Comparison of ENCODE assay signal across 27 cellular contexts in genomic region chr7:146216371-146217041, GRCh38.
A peak's percentile ranks its signal among the peaks of the same experiment; 100 is the strongest.
DNase-seq lines count a peak whose midpoint lies in the region; ATAC-seq and TF ChIP-seq lines count a peak whose summit lies in the region.
"Had no signal": no experiment of that assay in that cellular context is flagged by ENCODE, and none has a peak within 500 bp of the region (broad histone marks: within the 10 kb centered on the region; RNA-seq: fewer than 3 reads in every experiment).

No MANE protein-coding gene starts in this region.

- no peaks in the 10 kb centered on the region for H3K9me3 Mint-ChIP-seq in WTC11

- POLR2A ChIA-PET in WTC11 (lab: Charles Lee): no interaction called here

- H3K4me3 ChIP-seq in lower lobe of right lung: no peak overlapping the region
- H3K4me3 ChIP-seq: BLaER1, PC-9, SJCRH30 had no signal

- DNase-seq in G401 (ENCODE audit: low spot score) (peak; percentile 78), NCI-H82 (lab: John Stamatoyannopoulos, UW) (peak; percentile 78), WTC11 (ENCODE audit: low spot score) (no peak), pons (ENCODE audit: low spot score) (peak; percentile 11), lower lobe of right lung (no peak), HuH-7 (ENCODE audit: low spot score) (no peak)
- DNase-seq in effector CD8-positive, alpha-beta T cell (lab: John Stamatoyannopoulos, UW): no peak
- DNase-seq: ACHN; CD4-positive, CD25-positive, alpha-beta regulatory T cell; GOT3; IMR-90; KG1; NCI-H1092; NCI-H1436; NCI-H187; NCI-H2081 treated with DMSO at 0.1 percent for 48 hours; NCI-H2171; NCI-H226; NCI-H510A; NCI-H69; PC-9; SJCRH30 had no signal

- H3K4me1 ChIP-seq in lower lobe of right lung: no peaks in the 10 kb centered on the region
- H3K4me1 ChIP-seq: BLaER1, SJCRH30 had no signal

- H3K36me3 Mint-ChIP-seq in WTC11: peaks cover 24% of the 10 kb centered on the region
- H3K36me3 Mint-ChIP-seq: CD4-positive, CD25-positive, alpha-beta regulatory T cell had no signal

- no peak overlapping the region for H3K27ac ChIP-seq in lower lobe of right lung
- H3K27ac ChIP-seq: BLaER1, PC-9, SJCRH30 had no signal

- H3K4me3 Mint-ChIP-seq in WTC11: no peak overlapping the region
- H3K4me3 Mint-ChIP-seq: CD4-positive, CD25-positive, alpha-beta regulatory T cell had no signal

- no peaks in the 10 kb centered on the region for H3K27me3 Mint-ChIP-seq in WTC11 (ENCODE audit: low read depth)
- H3K27me3 Mint-ChIP-seq: CD4-positive, CD25-positive, alpha-beta regulatory T cell had no signal

- H3K36me3 ChIP-seq in lower lobe of right lung: no peaks in the 10 kb centered on the region
- H3K36me3 ChIP-seq: BLaER1, SJCRH30 had no signal

- no peaks in the 10 kb centered on the region for H3K9me3 ChIP-seq in lower lobe of right lung
- H3K9me3 ChIP-seq: BLaER1, SJCRH30 had no signal

- CTCF ChIA-PET in WTC11 (lab: Charles Lee): no interaction called here

- no peaks in the 10 kb centered on the region for H3K27me3 ChIP-seq in lower lobe of right lung (ENCODE audit: low read depth)
- H3K27me3 ChIP-seq: BLaER1, SJCRH30 had no signal

- in situ Hi-C loops in G401 (cut with HindIII; ENCODE audit: low sequenced_read_pairs): no loop called here

- intact Hi-C loops in lower lobe of right lung (cut with DNase I): no loop called here

- H3K27ac Mint-ChIP-seq in WTC11: peak overlapping the region; percentile 60; the same call in 1 of the 2 replicates
- H3K27ac Mint-ChIP-seq: CD4-positive, CD25-positive, alpha-beta regulatory T cell had no signal

- ATAC-seq in WTC11 (no peak), lower lobe of right lung (no peak), GM21447 (IDR thresholded peaks at IDR 0.05; ENCODE audit: unreplicated experiment) (no peak)
- ATAC-seq: HCT116, Right ventricle myocardium inferior, SK-N-SH treated with all-trans-retinoic acid at 6 μM for 48 hours had no signal

- H3K4me1 Mint-ChIP-seq in WTC11: no peaks in the 10 kb centered on the region
- H3K4me1 Mint-ChIP-seq: CD4-positive, CD25-positive, alpha-beta regulatory T cell had no signal

- TF ChIP-seq CTCF in WTC11 (IDR thresholded peaks at IDR 0.05) (no peak), lower lobe of right lung (IDR thresholded peaks at IDR 0.05) (no peak)

TF ChIP-seq in WTC11, 78 proteins besides CTCF, POLR2A, EP300 and RAD21 (continues in another document):
- no peak for TF ChIP-seq MLX (CRISPR knock-in tag; IDR thresholded peaks at IDR 0.05)
- TF ChIP-seq ARID4B (CRISPR knock-in tag; IDR thresholded peaks at IDR 0.05; ENCODE audit: borderline replicate concordance): no peak
- no peak for TF ChIP-seq SMAD3 (CRISPR knock-in tag; IDR thresholded peaks at IDR 0.05; ENCODE audit: borderline replicate concordance)
- no peak for TF ChIP-seq ZNF425 (CRISPR knock-in tag; conservative IDR thresholded peaks at IDR 0.05)
- no peak for TF ChIP-seq ZNF532 (CRISPR knock-in tag; IDR thresholded peaks at IDR 0.05; ENCODE audit: borderline replicate concordance)
- TF ChIP-seq JAZF1 (CRISPR knock-in tag; IDR thresholded peaks at IDR 0.05): no peak
- TF ChIP-seq ESRRA (CRISPR knock-in tag; IDR thresholded peaks at IDR 0.05; ENCODE audit: borderline replicate concordance): no peak

Comparison
In these comparisons a context has a peak if more than half of its experiments do, and no peak if none do; other contexts are left out.
1. DNase-seq: peak in G401 (single experiment), NCI-H82 (single experiment) and pons (single experiment); none in WTC11 (single experiment), lower lobe of right lung (single experiment), effector CD8-positive, alpha-beta T cell (single experiment) and HuH-7 (single experiment).